ENCODE assay signal across 8 cellular contexts in genomic region chr3:48663489-48664312, GRCh38. TPM values are rescaled to one million over a fixed set of nuclear protein-coding genes. Genes with fewer than 3 reads are reported as not detected.
DNase-seq lines count a peak whose midpoint lies in the region; ATAC-seq, FAIRE-seq and TF ChIP-seq lines count a peak whose summit lies in the region.

No MANE protein-coding gene starts in this region.

- no peaks in the 10 kb centered on the region for H3K79me2 ChIP-seq in ACC112 (ENCODE audit: control insufficient read depth, insufficient read depth, low read length, unreplicated experiment)
- no peaks in the 10 kb centered on the region for H3K79me2 ChIP-seq in keratinocyte (ENCODE audit: control insufficient read depth, insufficient read depth, low read length)

- H3K9ac ChIP-seq in keratinocyte (ENCODE audit: control insufficient read depth, extremely low read depth, insufficient read depth, low read length): peak overlapping the region; percentile 85

- peak; percentile 99 for DNase-seq in NCI-H226
- peak; percentile 92 for DNase-seq in activated CD4-positive, CD25-positive, alpha-beta regulatory T cell treated with anti-CD3 and anti-CD28 coated beads, Interleukin-2, amount 50 U/mL, for 72 hours
- DNase-seq in cerebellum (ENCODE audit: low spot score): peak; percentile 98
- DNase-seq in keratinocyte (ENCODE audit: low read depth, low spot score): peak; percentile 97
- peak; percentile 89 to 91 (median 90) for DNase-seq in stimulated activated CD4-positive, alpha-beta T cell treated with anti-CD3 and anti-CD28 coated beads, Interleukin-12 subunit alpha, Interleukin-12 subunit beta, amount 100 ng/mL, for 48 hours (ENCODE audit: low read depth in 2 of 3, low spot score in 1 of 3)

- dilution Hi-C loops in keratinocyte (cut with MboI; ENCODE audit: extremely low pct_ligation_motif_present, low sequenced_read_pairs): no loop called here

- H3K27me3 ChIP-seq in ACC112 (ENCODE audit: insufficient read depth, low read length): no peaks in the 10 kb centered on the region
- H3K27me3 ChIP-seq in keratinocyte (ENCODE audit: control insufficient read depth, extremely low read depth, insufficient read depth, low read length): peaks cover 15% of the 10 kb centered on the region

- peaks cover 13% of the 10 kb centered on the region; the same call in 1 of the 2 replicates for H3K36me3 ChIP-seq in ACC112 (ENCODE audit: insufficient read depth, low read length)
- no peaks in the 10 kb centered on the region for H3K36me3 ChIP-seq in keratinocyte (ENCODE audit: control insufficient read depth in 2 of 2, extremely low read depth in 1 of 2, insufficient read depth in 2 of 2, low read length in 2 of 2)

- no peaks in the 10 kb centered on the region for H3K9me3 ChIP-seq in keratinocyte (ENCODE audit: control insufficient read depth, low read depth, low read length)

- no peaks in the 10 kb centered on the region for H3K9me1 ChIP-seq in keratinocyte (ENCODE audit: control insufficient read depth, extremely low read depth, insufficient read depth, low read length)

- H3K4me1 ChIP-seq in ACC112 (ENCODE audit: control insufficient read depth, insufficient read depth, low read length, unreplicated experiment) (peaks cover 11% of the 10 kb centered on the region), keratinocyte (ENCODE audit: control insufficient read depth, extremely low read depth, insufficient read depth, low read length) (peaks cover 5% of the 10 kb centered on the region)

- peak overlapping the region; percentile 97 for H3K27ac ChIP-seq in ACC112 (ENCODE audit: low read depth, low read length)
- peak overlapping the region; percentile 87 for H3K27ac ChIP-seq in keratinocyte (ENCODE audit: control insufficient read depth, insufficient read depth, low read length)

- peak overlapping the region; percentile 89 for H3K4me2 ChIP-seq in keratinocyte (ENCODE audit: control insufficient read depth, extremely low read depth, insufficient read depth, low read depth, low read length)

- peak in 2 of 3 experiments; percentile 85 to 88 for TF ChIP-seq CTCF in keratinocyte (optimal IDR thresholded peaks at IDR 0.05 in 1 of 3, IDR thresholded peaks at IDR 0.05 in 1 of 3, conservative IDR thresholded peaks at IDR 0.05 in 1 of 3; ENCODE audit: extremely low read depth in 1 of 3, insufficient read depth in 2 of 3, low read length in 3 of 3)

- H2AFZ ChIP-seq in ACC112 (ENCODE audit: low read length, unreplicated experiment): peak overlapping the region; percentile 19
- peak overlapping the region; percentile 79 for H2AFZ ChIP-seq in keratinocyte (ENCODE audit: control insufficient read depth, low read length)

- peak; percentile 85 for ATAC-seq in GM18868 (IDR thresholded peaks at IDR 0.05; ENCODE audit: unreplicated experiment)
- ATAC-seq in HG03103 (IDR thresholded peaks at IDR 0.05; ENCODE audit: low read depth, unreplicated experiment): peak; percentile 73

- no peaks in the 10 kb centered on the region for H4K20me1 ChIP-seq in keratinocyte (ENCODE audit: control insufficient read depth, extremely low read depth, insufficient read depth, low read length)

- FAIRE-seq in keratinocyte (lab: Jason Lieb, UNC): peak; percentile 85

- H3K4me3 ChIP-seq in ACC112 (ENCODE audit: low read depth, low read length) (peak overlapping the region; percentile 89), keratinocyte (ENCODE audit: control insufficient read depth in 2 of 3, extremely low read depth in 1 of 3, insufficient read depth in 2 of 3, low read depth in 1 of 3, low read length in 3 of 3) (peak overlapping the region; percentile 50 to 70 (median 54))

RNA-seq across cellular contexts. Expression of gene CELSR3, which starts 1.0 kb away (rescaled TPM):
- 37.4 TPM for total RNA-seq in cerebellum
- polyA plus RNA-seq in keratinocyte: 0.25 to 0.53 TPM (median 0.31 TPM) in 3 replicates
- polyA plus RNA-seq in keratinocyte (2011; ENCODE audit: low read depth): 0.62 TPM
- polyA plus RNA-seq in keratinocyte (2011; cell fraction: cytosol; rRNA removed): 0.12 and 0.19 TPM in 2 replicates
- 2.4 and 3.1 TPM in 2 replicates for polyA plus RNA-seq in keratinocyte (2011; cell fraction: nucleus; rRNA removed)
- 0.55 and 1.2 TPM in 2 replicates for polyA plus RNA-seq in keratinocyte (2012; ENCODE audit: low replicate concordance)
- polyA minus RNA-seq in keratinocyte: 1.2 to 1.3 TPM (median 1.3 TPM) in 3 replicates
- polyA minus RNA-seq in keratinocyte (2011; cell fraction: cytosol; rRNA and poly(A)+ RNA removed): 0.96 TPM
- polyA minus RNA-seq in keratinocyte (2011; cell fraction: nucleus; rRNA and poly(A)+ RNA removed): 4.6 and 5.0 TPM in 2 replicates

RNA-seq across cellular contexts. Expression of gene NCKIPSD, which starts 22.0 kb away (rescaled TPM):
- total RNA-seq in cerebellum: 15.7 TPM
- 9.8 to 15.8 TPM (median 10.5 TPM) in 3 replicates for polyA plus RNA-seq in keratinocyte
- 5.3 TPM for polyA plus RNA-seq in keratinocyte (2011; ENCODE audit: low read depth)
- polyA plus RNA-seq in keratinocyte (2011; cell fraction: cytosol; rRNA removed): 9.6 and 14.7 TPM in 2 replicates
- polyA plus RNA-seq in keratinocyte (2011; cell fraction: nucleus; rRNA removed): 19.2 and 24.2 TPM in 2 replicates
- 11.4 and 14.6 TPM in 2 replicates for polyA plus RNA-seq in keratinocyte (2012; ENCODE audit: low replicate concordance)
- 15.0 to 44.8 TPM (median 21.1 TPM) in 3 replicates for polyA minus RNA-seq in keratinocyte
- polyA minus RNA-seq in keratinocyte (2011; cell fraction: cytosol; rRNA and poly(A)+ RNA removed): 14.8 TPM
- 9.7 and 13.3 TPM in 2 replicates for polyA minus RNA-seq in keratinocyte (2011; cell fraction: nucleus; rRNA and poly(A)+ RNA removed)

RNA-seq across cellular contexts. Expression of gene SLC26A6, which starts 28.4 kb away (rescaled TPM):
- total RNA-seq in cerebellum: 7.4 TPM
- 24.9 to 35.7 TPM (median 34.5 TPM) in 3 replicates for polyA plus RNA-seq in keratinocyte
- polyA plus RNA-seq in keratinocyte (2011; ENCODE audit: low read depth): 9.8 TPM
- 9.3 and 10.9 TPM in 2 replicates for polyA plus RNA-seq in keratinocyte (2011; cell fraction: cytosol; rRNA removed)
- 211 and 227 TPM in 2 replicates for polyA plus RNA-seq in keratinocyte (2011; cell fraction: nucleus; rRNA removed)
- 18.3 and 28.4 TPM in 2 replicates for polyA plus RNA-seq in keratinocyte (2012; ENCODE audit: low replicate concordance)
- 47.0 to 112 TPM (median 58.5 TPM) in 3 replicates for polyA minus RNA-seq in keratinocyte
- polyA minus RNA-seq in keratinocyte (2011; cell fraction: cytosol; rRNA and poly(A)+ RNA removed): 34.1 TPM
- 59.0 and 61.0 TPM in 2 replicates for polyA minus RNA-seq in keratinocyte (2011; cell fraction: nucleus; rRNA and poly(A)+ RNA removed)

RNA-seq across cellular contexts. Expression of gene TMEM89, which starts 42.1 kb away (rescaled TPM):
- total RNA-seq in cerebellum: not detected
- polyA plus RNA-seq in keratinocyte: not detected in 3 replicates
- not detected for polyA plus RNA-seq in keratinocyte (2011; ENCODE audit: low read depth)
- not detected in 2 replicates for polyA plus RNA-seq in keratinocyte (2011; cell fraction: cytosol; rRNA removed)
- polyA plus RNA-seq in keratinocyte (2011; cell fraction: nucleus; rRNA removed): not detected in 2 replicates
- not detected in 2 replicates for polyA plus RNA-seq in keratinocyte (2012; ENCODE audit: low replicate concordance)
- not detected in 3 replicates for polyA minus RNA-seq in keratinocyte
- not detected for polyA minus RNA-seq in keratinocyte (2011; cell fraction: cytosol; rRNA and poly(A)+ RNA removed)
- polyA minus RNA-seq in keratinocyte (2011; cell fraction: nucleus; rRNA and poly(A)+ RNA removed): not detected in 2 replicates

RNA-seq across cellular contexts. Expression of gene IP6K2, which starts 53.3 kb away (rescaled TPM):
- 122 TPM for total RNA-seq in cerebellum
- polyA plus RNA-seq in keratinocyte: 94.3 to 124 TPM (median 110 TPM) in 3 replicates
- 186 TPM for polyA plus RNA-seq in keratinocyte (2011; ENCODE audit: low read depth)
- polyA plus RNA-seq in keratinocyte (2011; cell fraction: cytosol; rRNA removed): 74.3 and 79.1 TPM in 2 replicates
- 355 and 366 TPM in 2 replicates for polyA plus RNA-seq in keratinocyte (2011; cell fraction: nucleus; rRNA removed)
- polyA plus RNA-seq in keratinocyte (2012; ENCODE audit: low replicate concordance): 68.9 and 155 TPM in 2 replicates
- polyA minus RNA-seq in keratinocyte: 43.5 to 87.9 TPM (median 66.8 TPM) in 3 replicates
- 41.6 TPM for polyA minus RNA-seq in keratinocyte (2011; cell fraction: cytosol; rRNA and poly(A)+ RNA removed)
- 55.3 and 80.4 TPM in 2 replicates for polyA minus RNA-seq in keratinocyte (2011; cell fraction: nucleus; rRNA and poly(A)+ RNA removed)

Comparison
In these comparisons a context has a peak if more than half of its experiments do, and no peak if none do; other contexts are left out.
1. Peak in every context shown above with its lines: DNase-seq, ATAC-seq, H3K4me3 ChIP-seq and H3K27ac ChIP-seq.